In genomic region chr1:226946841-226947240, GRCh38 we compare ENCODE assay signal across 15 cellular contexts. TPM values are rescaled to one million over a fixed set of nuclear protein-coding genes. Genes with fewer than 3 reads are reported as not detected.
DNase-seq lines count a peak whose midpoint lies in the region; ATAC-seq and TF ChIP-seq lines count a peak whose summit lies in the region.
"Had no signal": no experiment of that assay in that cellular context is flagged by ENCODE, and none has a peak within 500 bp of the region (broad histone marks: within the 10 kb centered on the region; RNA-seq: fewer than 3 reads in every experiment).

No MANE protein-coding gene starts in this region.

- in situ Hi-C loops in brain microvascular endothelial cell (cut with HindIII; ENCODE audit: low pct_ligation_motif_present, low sequenced_read_pairs), result no loop called here

- H3K79me2 ChIP-seq in Karpas-422 (ENCODE audit: low read length), result no peaks in the 10 kb centered on the region

- H3K4me3 ChIP-seq in subcutaneous abdominal adipose tissue (ENCODE audit: low read depth in 1 of 5, low read length in 5 of 5) (no peak overlapping the region), brain microvascular endothelial cell (ENCODE audit: low read depth, low read length) (no peak overlapping the region), endodermal cell (ENCODE audit: low read length) (no peak overlapping the region), Karpas-422 (ENCODE audit: low read length) (no peak overlapping the region)
- H3K4me3 ChIP-seq: A549, cardiac muscle cell, left lung, SK-N-MC had no signal

- H3K27me3 Mint-ChIP-seq in T-helper 17 cell (no peaks in the 10 kb centered on the region), endodermal cell (ENCODE audit: insufficient read depth) (peaks cover 61% of the 10 kb centered on the region)

- peaks cover 47% of the 10 kb centered on the region for H3K4me1 Mint-ChIP-seq in T-helper 17 cell
- peaks cover 27% of the 10 kb centered on the region for H3K4me1 Mint-ChIP-seq in endodermal cell

- peaks cover 7% of the 10 kb centered on the region for H3K9me3 Mint-ChIP-seq in endodermal cell

- H3K27ac ChIP-seq in subcutaneous abdominal adipose tissue (ENCODE audit: low read depth, low read length) (peak overlapping the region; percentile 77), brain microvascular endothelial cell (no peak overlapping the region), endodermal cell (ENCODE audit: low read depth, low read length) (no peak overlapping the region), Karpas-422 (ENCODE audit: low read length) (no peak overlapping the region)
- H3K27ac ChIP-seq: A549, cardiac muscle cell, left lung, SK-N-MC had no signal

- H3K4me3 Mint-ChIP-seq in T-helper 17 cell (no peak overlapping the region), endodermal cell (no peak overlapping the region)
- H3K4me3 Mint-ChIP-seq: neural crest cell had no signal

- H3K36me3 Mint-ChIP-seq in T-helper 17 cell (ENCODE audit: low read depth), result no peaks in the 10 kb centered on the region
- H3K36me3 Mint-ChIP-seq in endodermal cell (ENCODE audit: low read depth), result peaks cover 1% of the 10 kb centered on the region

- H3K27ac Mint-ChIP-seq in T-helper 17 cell (peak overlapping the region; percentile 11), endodermal cell (no peak overlapping the region)

- H2AFZ ChIP-seq in Karpas-422 (ENCODE audit: low read length), result no peak overlapping the region

- no peak for ATAC-seq in T-helper 17 cell
- ATAC-seq: left lung had no signal

- TF ChIP-seq CTCF in brain microvascular endothelial cell (IDR thresholded peaks at IDR 0.05; ENCODE audit: low read depth, low read length, missing control alignments), result no peak
- TF ChIP-seq CTCF in endodermal cell (conservative IDR thresholded peaks at IDR 0.05), result no peak

- peak overlapping the region in 2 of 5 donors; percentile 6 to 20 for H3K9ac ChIP-seq in subcutaneous abdominal adipose tissue (ENCODE audit: low read length in 5 of 5)
- H3K9ac ChIP-seq in endodermal cell (ENCODE audit: extremely low read depth, low read length, poor library complexity, severe bottlenecking), result no peak overlapping the region
- no peak overlapping the region for H3K9ac ChIP-seq in Karpas-422 (ENCODE audit: low read length)

- H3K27me3 ChIP-seq in subcutaneous abdominal adipose tissue (ENCODE audit: control insufficient read depth in 5 of 5, insufficient read depth in 4 of 5, low read length in 5 of 5) (no peaks in the 10 kb centered on the region), brain microvascular endothelial cell (replicated peaks) (no peaks in the 10 kb centered on the region), endodermal cell (ENCODE audit: control insufficient read depth, insufficient read depth, low read length, poor library complexity, severe bottlenecking) (peaks cover 42% of the 10 kb centered on the region), Karpas-422 (ENCODE audit: low read length) (peaks cover 3% of the 10 kb centered on the region; the same call in 1 of the 2 replicates)
- H3K27me3 ChIP-seq: cardiac muscle cell, left lung had no signal

- peak; percentile 24 for DNase-seq in NCI-H2171 treated with DMSO at 0.1 percent for 48 hours (lab: John Stamatoyannopoulos, UW)
- DNase-seq in NCI-H2171 (lab: John Stamatoyannopoulos, UW), result no peak
- no peak for DNase-seq in T-helper 17 cell
- peak; percentile 35 for DNase-seq in hepatic stellate cell (ENCODE audit: low spot score)
- no peak for DNase-seq in brain microvascular endothelial cell
- no peak for DNase-seq in endodermal cell
- no peak for DNase-seq in Karpas-422
- DNase-seq: activated naive CD4-positive, alpha-beta T cell treated with Interleukin-2 at 50 U/mL for 16 hours; hypothalamus had no signal

- H3K36me3 ChIP-seq in subcutaneous abdominal adipose tissue (ENCODE audit: control insufficient read depth in 5 of 5, insufficient read depth in 5 of 5, low read length in 5 of 5), result peaks cover 0 to 4% (median 0%) of the 10 kb centered on the region in 5 donors
- no peaks in the 10 kb centered on the region for H3K36me3 ChIP-seq in brain microvascular endothelial cell (replicated peaks)
- no peaks in the 10 kb centered on the region for H3K36me3 ChIP-seq in endodermal cell (ENCODE audit: control insufficient read depth, insufficient read depth, low read length)
- no peaks in the 10 kb centered on the region for H3K36me3 ChIP-seq in Karpas-422 (ENCODE audit: insufficient read depth, low read length)
- H3K36me3 ChIP-seq: cardiac muscle cell, left lung had no signal

- no peaks in the 10 kb centered on the region for H3K9me2 ChIP-seq in Karpas-422 (replicated peaks; ENCODE audit: insufficient read depth, low read length)

- H4K20me1 ChIP-seq in Karpas-422 (ENCODE audit: insufficient read depth, low read depth, low read length), result peaks cover 40% of the 10 kb centered on the region; the same call in 1 of the 2 replicates

- H3K9me3 ChIP-seq in T-helper 17 cell (ENCODE audit: control insufficient read depth, low read length, poor library complexity, severe bottlenecking) (no peaks in the 10 kb centered on the region), subcutaneous abdominal adipose tissue (ENCODE audit: control insufficient read depth in 5 of 5, low read length in 5 of 5) (peaks cover 0 to 6% (median 4%) of the 10 kb centered on the region in 5 donors), endodermal cell (ENCODE audit: control insufficient read depth, low read length) (peaks cover 5% of the 10 kb centered on the region), Karpas-422 (ENCODE audit: low read length) (no peaks in the 10 kb centered on the region)
- H3K9me3 ChIP-seq: A549, left lung had no signal

- H3K4me1 ChIP-seq in subcutaneous abdominal adipose tissue (ENCODE audit: control insufficient read depth in 5 of 5, insufficient read depth in 5 of 5, low read length in 5 of 5) (peaks cover 13 to 68% (median 61%) of the 10 kb centered on the region in 5 donors), endodermal cell (ENCODE audit: control insufficient read depth, insufficient read depth, low read length) (peaks cover 5% of the 10 kb centered on the region), Karpas-422 (ENCODE audit: low read length) (peaks cover 5% of the 10 kb centered on the region)

- 93 to 94% methylated on average over 3 of the region's 3 CpGs for WGBS in endodermal cell (ENCODE audit: insufficient coverage in 1 of 2, insufficient read length in 1 of 2), 2 experiments

- no peak overlapping the region for H3K4me2 ChIP-seq in Karpas-422 (ENCODE audit: low read depth, low read length, poor library complexity, severe bottlenecking)
- H3K4me2 ChIP-seq: A549 had no signal

RNA-seq across cellular contexts. Expression of gene COQ8A, which starts 6.7 kb away (rescaled TPM):
- total RNA-seq in T-helper 17 cell, result 10 to 100 TPM; 30.7 to 37.3 TPM
- total RNA-seq in endodermal cell, result 10 to 100 TPM in 1 of 2 donors, 1 to 10 TPM in 1; 6.6 to 14.9 TPM
- 13.1 TPM for polyA plus RNA-seq in endodermal cell (2013, experiment 1 of 2)
- polyA plus RNA-seq in endodermal cell (2013, experiment 2 of 2), result 10.1 TPM
- total RNA-seq in Karpas-422 (2014; rRNA removed; shearing (Covaris generic); ENCODE audit: low replicate concordance), result 12.7 and 22.6 TPM in 2 replicates

Comparison
In these comparisons a context has a peak if more than half of its experiments do, and no peak if none do; other contexts are left out.
1. DNase-seq: peak in NCI-H2171 treated with DMSO at 0.1 percent for 48 hours (single experiment) and hepatic stellate cell (single experiment); none in NCI-H2171 (single experiment), T-helper 17 cell (0 of 3), brain microvascular endothelial cell (single experiment), endodermal cell (single experiment) and Karpas-422 (single experiment).